In genomic region chr22:32722441-32722840, GRCh38 we compare ENCODE assay signal across 19 cellular contexts.
"Had no signal": no experiment of that assay in that cellular context is flagged by ENCODE, and none has a peak within 500 bp of the region (broad histone marks: within the 10 kb centered on the region; RNA-seq: fewer than 3 reads in every experiment).

No MANE protein-coding gene starts in this region.

- H3K4me3 Mint-ChIP-seq: activated CD4-positive, alpha-beta memory T cell treated with anti-CD3 and anti-CD28 coated beads for 36 hours; activated T-cell treated with anti-CD3 and anti-CD28 coated beads, Interleukin-2, amount 50 U/mL, for 4 hours; nephron; stimulated activated naive CD8-positive, alpha-beta T cell treated with anti-CD3 and anti-CD28 coated beads, Interleukin-15, amount 100 ng/mL, for 72 hours had no signal

- H3K9me3 Mint-ChIP-seq: activated CD4-positive, alpha-beta memory T cell treated with anti-CD3 and anti-CD28 coated beads for 36 hours; activated T-cell treated with anti-CD3 and anti-CD28 coated beads, Interleukin-2, amount 50 U/mL, for 4 hours had no signal

- ATAC-seq: right lobe of liver, upper lobe of right lung had no signal

- DNase-seq: activated CD4-positive, alpha-beta memory T cell treated with anti-CD3 and anti-CD28 coated beads for 36 hours; activated CD4-positive, CD25-positive, alpha-beta regulatory T cell treated with anti-CD3 and anti-CD28 coated beads, Interleukin-2, amount 50 U/mL, for 72 hours; activated effector memory CD4-positive, alpha-beta T cell treated with Interleukin-2 at 50 U/mL for 16 hours; activated T-cell treated with anti-CD3 and anti-CD28 coated beads, Interleukin-2, amount 50 U/mL, for 4 hours; amniotic stem cell; caudate nucleus; colonic mucosa; foreskin fibroblast; hippocampal formation; left ventricle myocardium inferior; right lobe of liver; spleen; stimulated activated naive CD8-positive, alpha-beta T cell treated with anti-CD3 and anti-CD28 coated beads, Interleukin-15, amount 100 ng/mL, for 72 hours; SW 1271; testis; upper lobe of right lung had no signal

- H3K9me3 ChIP-seq: colonic mucosa, esophagus muscularis mucosa, left ventricle myocardium inferior, right lobe of liver, spleen, testis, upper lobe of right lung had no signal

- H3K36me3 ChIP-seq: colonic mucosa, esophagus muscularis mucosa, left ventricle myocardium inferior, right lobe of liver, spleen, upper lobe of right lung had no signal

- H3K36me3 Mint-ChIP-seq: activated CD4-positive, alpha-beta memory T cell treated with anti-CD3 and anti-CD28 coated beads for 36 hours had no signal

- H3K4me1 ChIP-seq: colonic mucosa, right lobe of liver had no signal

- H3K27me3 ChIP-seq: colonic mucosa, esophagus muscularis mucosa, right lobe of liver, testis, upper lobe of right lung had no signal

- H3K4me3 ChIP-seq: colonic mucosa, esophagus muscularis mucosa, left ventricle myocardium inferior, right lobe of liver, spleen, testis, upper lobe of right lung had no signal

- H3K27ac ChIP-seq: colonic mucosa, right lobe of liver, spleen, upper lobe of right lung had no signal

- H3K27ac Mint-ChIP-seq: activated CD4-positive, alpha-beta memory T cell treated with anti-CD3 and anti-CD28 coated beads for 36 hours; activated naive CD4-positive, alpha-beta T cell treated with anti-CD3 and anti-CD28 coated beads, Interleukin-2, amount 50 U/mL, for 72 hours had no signal
